ENCODE assay signal across 24 cellular contexts in the genomic region with DNA sequence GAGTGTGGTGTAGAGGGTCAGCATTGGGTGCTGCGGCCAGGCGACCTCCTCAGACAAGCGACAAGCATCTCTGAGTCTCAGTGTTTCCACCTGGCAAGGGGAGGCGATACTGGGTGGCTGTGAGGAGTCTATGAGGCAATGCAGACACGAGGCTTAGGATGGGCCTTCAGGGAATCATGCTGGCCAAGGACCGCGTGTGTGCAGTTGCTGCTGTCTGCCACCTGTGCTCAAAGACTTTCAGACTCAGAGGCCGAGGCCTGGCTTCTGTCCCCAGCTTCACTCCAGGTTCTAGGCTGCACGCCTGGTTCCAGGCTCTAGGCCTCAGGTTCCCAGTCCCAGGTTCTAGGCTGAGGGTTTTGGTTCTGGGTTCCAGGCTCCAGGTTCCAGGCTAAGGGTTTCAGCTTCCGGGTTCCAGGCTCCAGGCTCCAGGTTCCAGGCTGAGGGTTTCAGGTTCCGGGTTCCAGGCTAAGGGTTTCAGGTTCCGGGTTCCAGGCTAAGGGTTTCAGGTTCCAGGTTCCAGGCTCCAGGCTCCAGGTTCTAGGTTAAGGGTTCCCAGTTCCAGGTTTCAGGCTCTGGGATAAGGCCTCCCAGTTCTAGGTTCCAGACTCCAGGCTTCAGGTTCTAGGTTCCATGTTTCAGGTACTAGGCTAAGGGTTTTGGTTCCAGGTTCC. TPM values are rescaled to one million over a fixed set of nuclear protein-coding genes. Genes with fewer than 3 reads are reported as not detected.
"Had no signal": no experiment of that assay in that cellular context is flagged by ENCODE, and none has a peak within 500 bp of the region (broad histone marks: within the 10 kb centered on the region; RNA-seq: fewer than 3 reads in every experiment).

No MANE protein-coding gene starts in this region.

- ATAC-seq: activated T-cell treated with anti-CD3 and anti-CD28 coated beads, Interleukin-2, amount 50 U/mL, for 4 hours; activated T-helper 17 cell treated with anti-CD3 and anti-CD28 coated beads, Interleukin-2, amount 50 U/mL, for 72 hours; left colon; naive thymus-derived CD4-positive, alpha-beta T cell; right cardiac atrium had no signal

- H3K9me3 Mint-ChIP-seq: activated CD4-positive, alpha-beta memory T cell treated with anti-CD3 and anti-CD28 coated beads for 36 hours; activated T-cell treated with anti-CD3 and anti-CD28 coated beads, Interleukin-2, amount 50 U/mL, for 4 hours; activated T-helper 17 cell treated with anti-CD3 and anti-CD28 coated beads, Interleukin-2, amount 50 U/mL, for 72 hours had no signal

- H3K27me3 Mint-ChIP-seq: activated CD4-positive, alpha-beta memory T cell treated with anti-CD3 and anti-CD28 coated beads for 36 hours had no signal

- H3K27ac ChIP-seq: epithelial cell of prostate, hepatocyte, parathyroid adenoma, spleen, tibial nerve had no signal

- H3K27me3 ChIP-seq: hepatocyte, tibial nerve had no signal

- H3K4me3 ChIP-seq: hepatocyte, spleen, tibial nerve had no signal

- DNase-seq: activated CD4-positive, alpha-beta memory T cell treated with anti-CD3 and anti-CD28 coated beads for 36 hours; activated CD4-positive, alpha-beta T cell treated with anti-CD3 and anti-CD28 coated beads for 4 hours; activated CD8-positive, alpha-beta memory T cell treated with anti-CD3 and anti-CD28 coated beads, Interleukin-2, amount 50 U/mL, for 48 hours; activated gamma-delta T cell treated with Interleukin-2 at 50 U/mL for 16 hours; activated naive CD4-positive, alpha-beta T cell treated with anti-CD3 and anti-CD28 coated beads, Interleukin-2, amount 50 U/mL, for 16 hours; activated T-cell treated with anti-CD3 and anti-CD28 coated beads, Interleukin-2, amount 50 U/mL, for 4 hours; amniotic stem cell; central memory CD4-positive, alpha-beta T cell; effector CD8-positive, alpha-beta T cell; left colon; mammary epithelial cell; midbrain; naive thymus-derived CD4-positive, alpha-beta T cell; occipital lobe; right cardiac atrium; spleen; stimulated activated naive CD4-positive, alpha-beta T cell treated with Interleukin-2 at 50 U/mL for 16 hours had no signal

- H3K27ac Mint-ChIP-seq: activated CD4-positive, alpha-beta memory T cell treated with anti-CD3 and anti-CD28 coated beads for 36 hours; activated T-helper 17 cell treated with anti-CD3 and anti-CD28 coated beads, Interleukin-2, amount 50 U/mL, for 72 hours; naive thymus-derived CD4-positive, alpha-beta T cell had no signal

- H3K9me3 ChIP-seq: spleen, tibial nerve had no signal

- H2AFZ ChIP-seq: hepatocyte, parathyroid adenoma had no signal

- H3K4me2 ChIP-seq: hepatocyte had no signal

- H3K4me3 Mint-ChIP-seq: activated CD4-positive, alpha-beta memory T cell treated with anti-CD3 and anti-CD28 coated beads for 36 hours; activated T-cell treated with anti-CD3 and anti-CD28 coated beads, Interleukin-2, amount 50 U/mL, for 4 hours; activated T-helper 17 cell treated with anti-CD3 and anti-CD28 coated beads, Interleukin-2, amount 50 U/mL, for 72 hours; naive thymus-derived CD4-positive, alpha-beta T cell had no signal

- H3K9ac ChIP-seq: parathyroid adenoma had no signal

- H3K4me1 ChIP-seq: tibial nerve had no signal

- H3K36me3 Mint-ChIP-seq: activated CD4-positive, alpha-beta memory T cell treated with anti-CD3 and anti-CD28 coated beads for 36 hours had no signal

RNA-seq across cellular contexts. Expression of a gene that starts 51.6 kb away (rescaled TPM):
- total RNA-seq: activated CD4-positive, alpha-beta memory T cell treated with anti-CD3 and anti-CD28 coated beads for 36 hours; naive thymus-derived CD4-positive, alpha-beta T cell; T-helper 1 cell treated with Interleukin-12 subunit alpha and Interleukin-12 subunit beta and Interleukin-4 antibody, amounts not matched to agents 30 ng/mL and 1 ng/mL, for 36 hours; temporal lobe had no signal
